8 cellular contexts compared by ENCODE assay signal in genomic region chr12:120709976-120710804, GRCh38. TPM values are rescaled to one million over a fixed set of nuclear protein-coding genes. Genes with fewer than 3 reads are reported as not detected.
A peak's percentile ranks its signal among the peaks of the same experiment; 100 is the strongest.
DNase-seq lines count a peak whose midpoint lies in the region; ATAC-seq and TF ChIP-seq lines count a peak whose summit lies in the region.

TSS of gene UNC119B (plus strand) at chr12:120710458. CDS start at chr12:120710475, 17 bp downstream.

- H3K4me3 Mint-ChIP-seq in Calu3 (ENCODE audit: low read depth, unreplicated experiment) (peak within 1 kb of the TSS; percentile 94), T-helper 17 cell (peak within 1 kb of the TSS; percentile 95)

- H3K27ac Mint-ChIP-seq in Calu3 (ENCODE audit: unreplicated experiment) (peak within 1 kb of the TSS; percentile 85), T-helper 17 cell (peak within 1 kb of the TSS; percentile 90)

- TF ChIP-seq CTCF in Calu3 (IDR thresholded peaks at IDR 0.05; ENCODE audit: unreplicated experiment) = no peak
- no peak for TF ChIP-seq CTCF in adrenal gland (IDR thresholded peaks at IDR 0.05)
- TF ChIP-seq CTCF in right atrium auricular region (IDR thresholded peaks at IDR 0.05) = no peak
- TF ChIP-seq CTCF in psoas muscle (IDR thresholded peaks at IDR 0.05) = no peak

- BruUV-seq in Calu3 (replicated peaks; lab: Mats Ljungman, UMichigan) = no TSS peak

- no peaks in the 10 kb centered on the region for H3K9me3 Mint-ChIP-seq in Calu3 (ENCODE audit: low read depth, unreplicated experiment)

- H3K9me3 ChIP-seq in KOPT-K1 (ENCODE audit: insufficient read depth, low read length, poor library complexity, severe bottlenecking) = no peaks in the 10 kb centered on the region
- H3K9me3 ChIP-seq in T-helper 17 cell (ENCODE audit: control insufficient read depth, low read length, poor library complexity, severe bottlenecking) = no peaks in the 10 kb centered on the region
- no peaks in the 10 kb centered on the region for H3K9me3 ChIP-seq in adrenal gland (replicated peaks in 1 of 3)
- no peaks in the 10 kb centered on the region for H3K9me3 ChIP-seq in right atrium auricular region
- no peaks in the 10 kb centered on the region for H3K9me3 ChIP-seq in psoas muscle

- ATAC-seq in GM21515 (IDR thresholded peaks at IDR 0.05; ENCODE audit: unreplicated experiment) = peak; percentile 68
- peak; percentile 88 for ATAC-seq in T-helper 17 cell
- peak; percentile 86 to 91 (median 88) for ATAC-seq in psoas muscle

- H3K27me3 ChIP-seq in adrenal gland = no peaks in the 10 kb centered on the region
- no peaks in the 10 kb centered on the region for H3K27me3 ChIP-seq in right atrium auricular region
- H3K27me3 ChIP-seq in psoas muscle (ENCODE audit: insufficient read depth in 3 of 3, low read length in 2 of 3) = no peaks in the 10 kb centered on the region

- TF ChIP-seq POLR2A in adrenal gland (IDR thresholded peaks at IDR 0.05) = peak in 1 of 2 donors; percentile 28

- peaks cover 47% of the 10 kb centered on the region for H3K36me3 Mint-ChIP-seq in Calu3 (ENCODE audit: insufficient read depth, unreplicated experiment)
- no peaks in the 10 kb centered on the region for H3K36me3 Mint-ChIP-seq in T-helper 17 cell (ENCODE audit: low read depth)

- WGBS in adrenal gland, 4 donors = 0 to 1% (median 0%) methylated on average over 8 to 70 of the region's 76 CpGs
- 1% methylated on average over 26 to 76 of the region's 76 CpGs for WGBS in psoas muscle, 3 donors

- DNase-seq in Calu3 (peak; percentile 83), T-helper 17 cell (peak; percentile 70 to 77 (median 73)), adrenal gland (peak in 6 of 7 donors; percentile 61 to 74 (median 70)), right atrium auricular region (ENCODE audit: low spot score) (no peak), psoas muscle (peak; percentile 72 to 82), ureter (ENCODE audit: low spot score) (peak; percentile 66)

- H3K4me1 ChIP-seq in adrenal gland (replicated peaks in 1 of 2) (peaks cover 11 to 25% of the 10 kb centered on the region in 2 donors), right atrium auricular region (peaks cover 0 to 43% of the 10 kb centered on the region in 2 donors), psoas muscle (peaks cover 18% of the 10 kb centered on the region)

- H3K36me3 ChIP-seq in KOPT-K1 (ENCODE audit: insufficient read depth, low read length) = peaks cover 26% of the 10 kb centered on the region
- H3K36me3 ChIP-seq in adrenal gland (replicated peaks in 1 of 2) = peaks cover 0 to 17% of the 10 kb centered on the region in 2 donors
- peaks cover 18% of the 10 kb centered on the region for H3K36me3 ChIP-seq in right atrium auricular region
- H3K36me3 ChIP-seq in psoas muscle (ENCODE audit: insufficient read depth in 1 of 2, low read depth in 1 of 2) = peaks cover 0 to 20% of the 10 kb centered on the region in 2 donors

- H3K4me1 Mint-ChIP-seq in Calu3 (ENCODE audit: low read depth, unreplicated experiment) = peaks cover 35% of the 10 kb centered on the region
- peaks cover 22% of the 10 kb centered on the region for H3K4me1 Mint-ChIP-seq in T-helper 17 cell

- peak within 1 kb of the TSS; percentile 48 to 94 (median 76) for H3K4me3 ChIP-seq in adrenal gland
- peak within 1 kb of the TSS; percentile 69 to 85 for H3K4me3 ChIP-seq in right atrium auricular region
- H3K4me3 ChIP-seq in psoas muscle = peak within 1 kb of the TSS; percentile 92

- intact Hi-C loops in Calu3 (cut with micrococcal nuclease; ENCODE audit: unreplicated experiment) (loop anchor here (2.0 kb wide), 1 partner anchor 21 kb away; no protein-coding TSS in a partner anchor), adrenal gland (cut with DNase I) (loop anchor here (5.0 to 10.0 kb wide), 3 partner anchors 63 to 128 kb away; partner anchors contain the start of gene POP5 (in 2 of the 2)), psoas muscle (cut with DNase I) (loop anchor here (2.0 to 5.0 kb wide), 4 partner anchors 17 to 262 kb away; partner anchors contain the start of gene POP5 (in 1 of the 2))

- H3K27me3 Mint-ChIP-seq in Calu3 (ENCODE audit: unreplicated experiment) (no peaks in the 10 kb centered on the region), T-helper 17 cell (no peaks in the 10 kb centered on the region)

- H3K27ac ChIP-seq in KOPT-K1 (ENCODE audit: low read depth, low read length, poor library complexity, severe bottlenecking) = peak within 1 kb of the TSS; percentile 74
- H3K27ac ChIP-seq in adrenal gland = peak within 1 kb of the TSS; percentile 34 to 92 (median 82)
- peak within 1 kb of the TSS; percentile 88 to 95 for H3K27ac ChIP-seq in right atrium auricular region
- H3K27ac ChIP-seq in psoas muscle = peak within 1 kb of the TSS; percentile 85

- CTCF ChIA-PET in Calu3 (lab: Charles Lee) = interaction anchor here (2.0 kb wide), 1 partner anchor 61 kb away, joined by 6 read pairs; no protein-coding TSS in a partner anchor

RNA-seq across cellular contexts. Expression of gene UNC119B, which starts in this region (rescaled TPM):
- total RNA-seq in Calu3 (2022) (31.6 and 33.5 TPM in 2 replicates), T-helper 17 cell (10 to 100 TPM; 15.2 to 16.2 TPM), adrenal gland (10 to 100 TPM; 44.4 to 97.5 (median 70.0) TPM), right atrium auricular region (10 to 100 TPM in 1 of 2 donors, 1 to 10 TPM in 1; 8.9 to 13.1 TPM), psoas muscle (10 to 100 TPM in 1 of 4 donors, 1 to 10 TPM in 3; 7.5 to 10.9 (median 7.9) TPM), ureter (28.4 TPM)
- polyA plus RNA-seq in adrenal gland (10 to 100 TPM; 14.0 to 43.9 (median 17.9) TPM), psoas muscle (1 to 10 TPM; 4.3 to 9.4 (median 8.3) TPM)
